Comparison of ENCODE assay signal across 1 cellular context in the genomic region with DNA sequence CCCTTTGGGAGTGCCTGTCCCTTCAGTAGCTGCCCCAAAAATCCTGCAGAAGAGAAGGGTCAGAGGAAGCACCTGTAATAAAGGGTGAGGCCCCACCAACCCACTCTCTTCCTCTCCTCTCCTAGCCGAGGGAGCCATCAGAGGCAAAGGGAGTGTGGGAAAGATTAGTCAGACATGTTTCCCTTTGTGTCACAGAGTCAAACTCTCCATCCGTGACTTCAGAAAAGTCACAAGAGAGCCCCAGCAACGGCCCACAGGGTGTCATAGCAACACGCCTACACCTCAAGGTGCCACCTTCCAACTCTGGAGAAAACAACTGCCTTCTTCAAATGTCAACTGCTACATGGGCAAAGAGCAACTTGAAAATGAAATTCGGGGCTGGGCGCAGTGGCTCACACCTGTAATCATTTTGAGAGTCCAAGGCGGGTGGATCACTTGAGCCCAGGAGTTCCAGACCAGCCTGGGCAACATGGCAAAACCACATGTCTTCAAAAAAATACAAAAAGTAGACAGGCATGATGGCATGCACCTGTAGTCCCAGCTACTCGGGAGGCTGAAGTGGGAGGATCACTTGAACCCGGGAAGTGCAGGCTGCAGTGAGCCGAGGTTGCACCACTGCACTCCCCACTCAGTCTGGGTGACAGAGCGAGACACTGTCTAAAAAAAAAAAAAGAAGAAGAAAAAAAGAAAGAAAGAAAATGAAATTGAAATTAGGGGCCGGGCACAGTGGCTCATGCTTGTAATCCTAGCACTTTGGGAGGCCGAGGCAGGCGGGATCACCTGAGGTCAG.
TF ChIP-seq lines count a peak whose summit lies in the region.

No MANE protein-coding gene starts in this region.

TF ChIP-seq in SK-N-SH, 30 proteins besides CTCF, POLR2A, EP300 and RAD21 (continued from another document):
- TF ChIP-seq FOXM1 (IDR thresholded peaks at IDR 0.05; ENCODE audit: low read depth) (no peak), GABPA (IDR thresholded peaks at IDR 0.05; ENCODE audit: low read depth) (no peak), RFX5 (IDR thresholded peaks at IDR 0.05; ENCODE audit: low read length) (no peak), FOSL2 (IDR thresholded peaks at IDR 0.05; ENCODE audit: borderline replicate concordance, low read depth) (no peak), MXI1 (IDR thresholded peaks at IDR 0.05; ENCODE audit: low read depth, low read length) (no peak), NFIC (IDR thresholded peaks at IDR 0.05; ENCODE audit: borderline replicate concordance) (no peak)
